Comparison of ENCODE assay signal across 1 cellular context in the genomic region with DNA sequence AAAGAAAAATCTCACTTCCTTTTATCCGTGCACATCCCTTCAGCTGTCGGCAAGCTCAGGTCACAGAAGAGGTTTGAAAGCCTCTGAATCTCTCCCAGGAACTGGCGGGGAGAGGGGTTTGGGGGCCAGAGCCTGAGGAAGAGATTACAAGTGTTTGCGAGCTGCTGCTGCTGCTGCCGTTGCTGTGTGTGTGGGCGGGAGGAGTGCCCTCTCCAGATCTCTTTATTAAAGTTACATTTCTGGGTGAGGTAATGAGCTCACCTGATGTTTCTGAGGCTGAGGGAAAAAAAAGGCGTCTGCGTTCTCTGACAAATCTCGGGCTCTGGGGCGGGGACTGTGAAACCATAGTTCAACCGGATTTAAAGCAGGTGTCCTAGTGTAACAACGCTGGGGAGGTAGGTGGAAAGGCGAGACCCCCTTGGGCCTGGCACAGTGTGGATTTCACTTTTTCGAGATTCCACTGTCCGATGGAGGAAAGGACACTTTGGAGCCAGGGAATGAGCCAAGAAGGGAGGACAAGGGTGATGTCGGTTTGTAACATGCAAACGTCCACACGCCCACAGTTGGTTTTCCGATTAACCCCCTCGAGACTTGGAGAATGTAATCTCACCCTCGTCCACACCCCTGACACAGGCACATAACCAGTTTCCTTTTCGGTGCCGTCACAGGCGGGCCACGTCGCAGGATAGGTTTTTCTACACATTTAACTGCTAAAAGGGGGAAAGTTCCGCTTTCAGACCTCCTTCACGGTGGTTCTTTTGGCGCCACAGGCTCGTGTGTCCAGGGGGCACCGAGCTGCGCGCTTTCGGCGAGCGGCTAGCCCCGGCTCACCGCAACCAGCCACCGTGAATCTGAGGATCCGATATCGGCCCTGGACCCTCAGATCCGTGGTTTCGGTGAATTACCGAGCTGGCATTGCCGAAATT.
TF ChIP-seq lines count a peak whose summit lies in the region.

No MANE protein-coding gene starts in this region.

TF ChIP-seq in HCT116, 20 proteins besides CTCF, POLR2A, EP300 and RAD21 (continued from another document):
- TF ChIP-seq, protein P1, sequence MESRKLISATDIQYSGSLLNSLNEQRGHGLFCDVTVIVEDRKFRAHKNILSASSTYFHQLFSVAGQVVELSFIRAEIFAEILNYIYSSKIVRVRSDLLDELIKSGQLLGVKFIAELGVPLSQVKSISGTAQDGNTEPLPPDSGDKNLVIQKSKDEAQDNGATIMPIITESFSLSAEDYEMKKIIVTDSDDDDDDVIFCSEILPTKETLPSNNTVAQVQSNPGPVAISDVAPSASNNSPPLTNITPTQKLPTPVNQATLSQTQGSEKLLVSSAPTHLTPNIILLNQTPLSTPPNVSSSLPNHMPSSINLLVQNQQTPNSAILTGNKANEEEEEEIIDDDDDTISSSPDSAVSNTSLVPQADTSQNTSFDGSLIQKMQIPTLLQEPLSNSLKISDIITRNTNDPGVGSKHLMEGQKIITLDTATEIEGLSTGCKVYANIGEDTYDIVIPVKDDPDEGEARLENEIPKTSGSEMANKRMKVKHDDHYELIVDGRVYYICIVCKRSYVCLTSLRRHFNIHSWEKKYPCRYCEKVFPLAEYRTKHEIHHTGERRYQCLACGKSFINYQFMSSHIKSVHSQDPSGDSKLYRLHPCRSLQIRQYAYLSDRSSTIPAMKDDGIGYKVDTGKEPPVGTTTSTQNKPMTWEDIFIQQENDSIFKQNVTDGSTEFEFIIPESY (IDR thresholded peaks at IDR 0.05; ENCODE audit: extremely low read depth, insufficient replicate concordance, low read length): no peak
- 0 out of 2 replicates have a peak, but pooled peaks have one; percentile 6 for TF ChIP-seq CBX3 (IDR thresholded peaks at IDR 0.05; ENCODE audit: low read depth)
- peak; percentile 32; the same call in 1 of the 2 replicates for TF ChIP-seq SP1 (IDR thresholded peaks at IDR 0.05; ENCODE audit: low read depth)
- no peak for TF ChIP-seq ZNF274 (IDR thresholded peaks at IDR 0.05; ENCODE audit: low read depth, low read length)
- TF ChIP-seq SIN3A (IDR thresholded peaks at IDR 0.05; ENCODE audit: low read depth): peak; percentile 60
- TF ChIP-seq ELF1 (IDR thresholded peaks at IDR 0.05; ENCODE audit: borderline replicate concordance, low read depth): no peak
- 0 out of 2 replicates have a peak, but pooled peaks have one; percentile 8 for TF ChIP-seq CEBPB (IDR thresholded peaks at IDR 0.05; ENCODE audit: low read depth)
- no peak for TF ChIP-seq EZH2 (IDR thresholded peaks at IDR 0.05)
- peak; percentile 95 for TF ChIP-seq EGR1 (IDR thresholded peaks at IDR 0.05; ENCODE audit: low read depth)
- peak; percentile 65 for TF ChIP-seq POLR2AphosphoS5 (IDR thresholded peaks at IDR 0.05; ENCODE audit: low read depth, low read length)
- TF ChIP-seq TCF7L2 (IDR thresholded peaks at IDR 0.05; ENCODE audit: borderline replicate concordance, extremely low read depth, insufficient read depth, insufficient read length): no peak
- TF ChIP-seq ZFX (IDR thresholded peaks at IDR 0.05): no peak
- TF ChIP-seq, protein P2, sequence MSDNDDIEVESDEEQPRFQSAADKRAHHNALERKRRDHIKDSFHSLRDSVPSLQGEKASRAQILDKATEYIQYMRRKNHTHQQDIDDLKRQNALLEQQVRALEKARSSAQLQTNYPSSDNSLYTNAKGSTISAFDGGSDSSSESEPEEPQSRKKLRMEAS (IDR thresholded peaks at IDR 0.05): no peak
- TF ChIP-seq YY1 (IDR thresholded peaks at IDR 0.05; ENCODE audit: extremely low read depth, insufficient replicate concordance, low read depth, low read length): no peak
